In genomic region chr16:26985100-26986065, GRCh38 we compare ENCODE assay signal across 16 cellular contexts.
DNase-seq lines count a peak whose midpoint lies in the region; ATAC-seq, FAIRE-seq and TF ChIP-seq lines count a peak whose summit lies in the region.
"Had no signal": no experiment of that assay in that cellular context is flagged by ENCODE, and none has a peak within 500 bp of the region (broad histone marks: within the 10 kb centered on the region; RNA-seq: fewer than 3 reads in every experiment).

No MANE protein-coding gene starts in this region.

- H3K27me3 ChIP-seq in HUES48 (ENCODE audit: control insufficient read depth, insufficient read depth, low read length) (no peaks in the 10 kb centered on the region), K562 (ENCODE audit: control insufficient read depth in 2 of 2, insufficient read depth in 2 of 2, low read length in 2 of 2) (peaks cover 0 to 10% of the 10 kb centered on the region in 2 experiments; a peak in 1 of 5 replicates), iPS-20b (ENCODE audit: insufficient read depth, low read length) (no peaks in the 10 kb centered on the region)

- 20% methylated on average over 17 of the region's 17 CpGs for WGBS in K562 (ENCODE audit: insufficient coverage, low coverage, missing lambda C conversion rate)

- H3K9ac ChIP-seq in HUES48 (ENCODE audit: low read depth, low read length): peak overlapping the region; percentile 57
- no peak overlapping the region for H3K9ac ChIP-seq in K562 (ENCODE audit: insufficient read depth in 1 of 2, low read depth in 2 of 2, low read length in 2 of 2)
- H3K9ac ChIP-seq in iPS-20b (ENCODE audit: low read depth, low read length): peak overlapping the region; percentile 80; the same call in 1 of the 2 replicates

- H3K27ac ChIP-seq in HUES48 (ENCODE audit: low read depth, low read length): peak overlapping the region; percentile 96
- no peak overlapping the region for H3K27ac ChIP-seq in K562 (ENCODE audit: extremely low read depth, low read depth, low read length)
- peak overlapping the region; percentile 97 for H3K27ac ChIP-seq in iPS-20b (ENCODE audit: low read length)
- H3K27ac ChIP-seq: SK-N-MC had no signal

- no peaks in the 10 kb centered on the region for H3K36me3 ChIP-seq in HUES48 (ENCODE audit: control insufficient read depth, insufficient read depth, low read length)
- H3K36me3 ChIP-seq in K562 (ENCODE audit: control insufficient read depth, insufficient read depth, low read length): no peaks in the 10 kb centered on the region
- H3K36me3 ChIP-seq in iPS-20b (ENCODE audit: insufficient read depth, low read depth, low read length): no peaks in the 10 kb centered on the region

- H3K9me1 ChIP-seq in K562 (ENCODE audit: control insufficient read depth, insufficient read depth, low read length): no peaks in the 10 kb centered on the region

- no peak for TF ChIP-seq EP300 in K562 (IDR thresholded peaks at IDR 0.05; ENCODE audit: low read length)

- CTCF ChIA-PET in K562 (lab: Yijun Ruan, JAX; ENCODE audit: low intra/inter-chr PET ratio) (no interaction called here), Calu3 (lab: Charles Lee) (interaction anchor here (0.5 to 0.7 kb wide), 3 partner anchors 1137 to 1643 kb away, joined by 3 to 6 read pairs (median 4); no protein-coding TSS in a partner anchor)

- DNase-seq in ELF-1 (ENCODE audit: low read depth, low spot score): peak; percentile 36
- peak in 1 of 4 experiments; percentile 6 for DNase-seq in K562 (ENCODE audit: extremely low read depth in 1 of 4, low spot score in 3 of 4)
- no peak for DNase-seq in chondrocyte (ENCODE audit: low spot score)
- no peak for DNase-seq in Calu3
- DNase-seq: Caco-2, DMS53, KG1, NCI-H1048, NCI-H2227 treated with DMSO at 0.1 percent for 48 hours, NCI-H526 had no signal

- POLR2A ChIA-PET in K562 (lab: Yijun Ruan, JAX): interaction anchor here (0.9 to 1.0 kb wide), 2 partner anchors 16 to 39 kb away, joined by 3 to 5 read pairs; no protein-coding TSS in a partner anchor

- H3K36me3 Mint-ChIP-seq in chondrocyte (ENCODE audit: low read depth) (no peaks in the 10 kb centered on the region), Calu3 (ENCODE audit: insufficient read depth, unreplicated experiment) (no peaks in the 10 kb centered on the region)

- H3K4me1 Mint-ChIP-seq in chondrocyte (ENCODE audit: low read depth) (peaks cover 3% of the 10 kb centered on the region), Calu3 (ENCODE audit: low read depth, unreplicated experiment) (no peaks in the 10 kb centered on the region)

- H3K9me3 ChIP-seq in HUES48 (ENCODE audit: control insufficient read depth, insufficient read depth, low read length) (peaks cover 16% of the 10 kb centered on the region), K562 (replicated peaks; ENCODE audit: control insufficient read depth, insufficient read depth, low read depth, low read length) (no peaks in the 10 kb centered on the region), iPS-20b (ENCODE audit: insufficient read depth, low read depth, low read length) (peaks cover 9% of the 10 kb centered on the region; the same call in 1 of the 2 replicates)
- H3K9me3 ChIP-seq: Caco-2 had no signal

- FAIRE-seq in K562 (lab: Jason Lieb, UNC): no peak
- FAIRE-seq: G401.6 had no signal

- no peak overlapping the region for H3K4me2 ChIP-seq in K562 (ENCODE audit: insufficient read depth, low read length)

- H3K27ac Mint-ChIP-seq in chondrocyte (ENCODE audit: unreplicated experiment) (no peak overlapping the region), Calu3 (ENCODE audit: unreplicated experiment) (no peak overlapping the region)

- H3K4me1 ChIP-seq in HUES48 (ENCODE audit: control insufficient read depth, insufficient read depth, low read length): peaks cover 32% of the 10 kb centered on the region
- no peaks in the 10 kb centered on the region for H3K4me1 ChIP-seq in K562 (replicated peaks in 1 of 2; ENCODE audit: control insufficient read depth in 2 of 2, insufficient read depth in 2 of 2, low read length in 2 of 2)
- peaks cover 17% of the 10 kb centered on the region; the same call in 1 of the 2 replicates for H3K4me1 ChIP-seq in iPS-20b (ENCODE audit: insufficient read depth, low read length)
- H3K4me1 ChIP-seq: Caco-2 had no signal

- BruUV-seq in K562 (replicated peaks; lab: Mats Ljungman, UMichigan): no TSS peak
- no TSS peak for BruUV-seq in Calu3 (replicated peaks; lab: Mats Ljungman, UMichigan)

- no peaks in the 10 kb centered on the region for H3K27me3 Mint-ChIP-seq in chondrocyte (ENCODE audit: low read depth)
- H3K27me3 Mint-ChIP-seq in Calu3 (ENCODE audit: unreplicated experiment): peaks cover 27% of the 10 kb centered on the region

- H3K79me2 ChIP-seq in K562 (ENCODE audit: control insufficient read depth, insufficient read depth, low read length): no peaks in the 10 kb centered on the region

- H3K9me3 Mint-ChIP-seq in chondrocyte (ENCODE audit: low read depth): peaks cover 3% of the 10 kb centered on the region
- H3K9me3 Mint-ChIP-seq in Calu3 (ENCODE audit: low read depth, unreplicated experiment): no peaks in the 10 kb centered on the region

- H3K4me3 Mint-ChIP-seq in chondrocyte (ENCODE audit: unreplicated experiment) (no peak overlapping the region), Calu3 (ENCODE audit: low read depth, unreplicated experiment) (no peak overlapping the region)

- H4K20me1 ChIP-seq in K562 (replicated peaks; ENCODE audit: control insufficient read depth, insufficient read depth, low read length): no peaks in the 10 kb centered on the region

- peak overlapping the region; percentile 38; the same call in 1 of the 2 replicates for H2AFZ ChIP-seq in K562 (ENCODE audit: low read depth, low read length)

- in situ Hi-C loops in K562 (cut with MboI): no loop called here

- H3K4me3 ChIP-seq in HUES48 (ENCODE audit: low read depth, low read length) (peak overlapping the region; percentile 44; the same call in 1 of the 2 replicates), K562 (no peak overlapping the region), iPS-20b (ENCODE audit: low read length) (peak overlapping the region; percentile 46; the same call in 1 of the 2 replicates)
- H3K4me3 ChIP-seq: SK-N-MC had no signal

- ATAC-seq in K562 (no peak), GM21576 (IDR thresholded peaks at IDR 0.05; ENCODE audit: unreplicated experiment) (no peak)
- ATAC-seq: Right ventricle myocardium inferior had no signal

- intact Hi-C loops in K562 (cut with micrococcal nuclease): no loop called here
- intact Hi-C loops in Calu3 (cut with micrococcal nuclease; ENCODE audit: unreplicated experiment): no loop called here

- TF ChIP-seq RAD21 in K562 (CRISPR knock-in tag; conservative IDR thresholded peaks at IDR 0.05 in 1 of 2, IDR thresholded peaks at IDR 0.05 in 1 of 2): no peak

- TF ChIP-seq CTCF in K562 (IDR thresholded peaks at IDR 0.05 in 2 of 3, conservative IDR thresholded peaks at IDR 0.05 in 1 of 3; ENCODE audit: insufficient read depth in 2 of 3, low read depth in 1 of 3, low read length in 3 of 3) (no peak), chondrocyte (IDR thresholded peaks at IDR 0.05) (no peak), Calu3 (IDR thresholded peaks at IDR 0.05; ENCODE audit: unreplicated experiment) (no peak)

- no peak for TF ChIP-seq POLR2A in K562 (conservative IDR thresholded peaks at IDR 0.05)

TF ChIP-seq in K562, 482 proteins besides CTCF, POLR2A, EP300 and RAD21 (continues in another document):
- TF ChIP-seq BACH1 (tag; IDR thresholded peaks at IDR 0.05) (0 out of 2 replicates have a peak, but pooled peaks have one; percentile 44), ZNF143 (CRISPR knock-in tag; IDR thresholded peaks at IDR 0.05) (no peak), NR1H2 (CRISPR knock-in tag; IDR thresholded peaks at IDR 0.05) (no peak), PYGO2 (tag; IDR thresholded peaks at IDR 0.05) (peak; percentile 95), DEAF1 (CRISPR knock-in tag; IDR thresholded peaks at IDR 0.05) (no peak), RBBP5 (IDR thresholded peaks at IDR 0.05; ENCODE audit: borderline replicate concordance, insufficient read depth, low read length, poor library complexity, severe bottlenecking) (no peak), ZNF134 (CRISPR knock-in tag; conservative IDR thresholded peaks at IDR 0.05) (no peak), XRCC5 (IDR thresholded peaks at IDR 0.05; ENCODE audit: low read depth, low read length) (no peak), TAF9B (IDR thresholded peaks at IDR 0.05; ENCODE audit: partially characterized antibody) (no peak), EGR1 (conservative IDR thresholded peaks at IDR 0.05) (no peak), IRF9 (tag; IDR thresholded peaks at IDR 0.05) (peak; percentile 71), MAFK (IDR thresholded peaks at IDR 0.05; ENCODE audit: low read length) (no peak), ZNF174 (CRISPR knock-in tag; IDR thresholded peaks at IDR 0.05) (no peak), ARNT (IDR thresholded peaks at IDR 0.05) (no peak), PHB (CRISPR knock-in tag; IDR thresholded peaks at IDR 0.05) (no peak)

Comparison
In these comparisons a context has a peak if more than half of its experiments do, and no peak if none do; other contexts are left out.
1. H3K9ac ChIP-seq: peak in HUES48 (single experiment) and iPS-20b (single experiment); none in K562 (0 of 2).